ENCODE assay signal across 9 cellular contexts in the genomic region with DNA sequence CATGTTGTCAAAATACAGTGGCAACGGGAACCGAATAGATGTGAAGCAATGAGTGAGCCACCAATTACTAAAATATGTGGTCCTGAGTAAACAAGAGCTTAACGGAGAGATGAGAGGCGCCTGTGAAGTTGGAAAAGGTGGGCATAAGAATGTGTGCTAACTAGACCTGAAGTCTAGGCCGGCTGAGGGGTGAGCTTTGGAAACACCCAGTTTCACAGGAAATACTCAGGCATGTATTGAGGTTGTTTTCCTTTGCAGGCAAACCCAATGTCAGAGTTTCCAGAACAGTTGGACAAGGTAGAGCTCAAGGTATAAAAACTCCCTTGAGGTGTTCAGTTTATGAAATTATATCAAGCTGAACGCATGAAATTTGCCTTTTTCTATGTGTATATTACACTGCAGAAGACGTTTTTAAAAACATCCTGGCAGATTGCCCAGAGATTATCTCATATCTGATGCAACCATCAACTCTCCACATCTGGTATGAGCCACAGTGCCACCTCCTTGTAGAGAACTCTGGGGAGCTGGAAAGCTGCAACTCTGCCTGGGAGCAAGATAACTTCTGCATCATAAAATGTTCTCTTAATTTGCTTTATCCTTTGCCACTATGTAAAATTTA. TPM values are rescaled to one million over a fixed set of nuclear protein-coding genes. Genes with fewer than 3 reads are reported as not detected.
DNase-seq lines count a peak whose midpoint lies in the region; ATAC-seq and TF ChIP-seq lines count a peak whose summit lies in the region.
"Had no signal": no experiment of that assay in that cellular context is flagged by ENCODE, and none has a peak within 500 bp of the region (broad histone marks: within the 10 kb centered on the region; RNA-seq: fewer than 3 reads in every experiment).

No MANE protein-coding gene starts in this region.

- H3K9me3 ChIP-seq in HEK293 (ENCODE audit: control insufficient read depth, insufficient read depth, low read depth, low read length), result no peaks in the 10 kb centered on the region
- H3K9me3 ChIP-seq in Panc1 (ENCODE audit: control insufficient read depth, insufficient read depth, low read depth, low read length), result no peaks in the 10 kb centered on the region
- no peaks in the 10 kb centered on the region for H3K9me3 ChIP-seq in left lung

- H3K36me3 Mint-ChIP-seq in CD14-positive monocyte, result no peaks in the 10 kb centered on the region

- in situ Hi-C loops in Panc1 (cut with HindIII; ENCODE audit: low pct_unique_long_range_greater_than_20kb, low sequenced_read_pairs), result no loop called here

- H3K27ac Mint-ChIP-seq in CD14-positive monocyte, result peak overlapping the region in 6 of 7 donors; percentile 17 to 80 (median 33)
- H3K27ac Mint-ChIP-seq: dendritic cell treated with granulocyte-macrophage colony-stimulating factor and Interleukin-4, amounts not matched to agents 40 ng/mL and 50 ng/mL, for 4 days had no signal

- CTCF ChIA-PET in HEK293 (lab: Yijun Ruan, JAX), result interaction anchor here (0.6 to 1.2 kb wide), 2 partner anchors 422 to 1266 kb away, joined by 3 read pairs; a partner anchor contains a TSS
- CTCF ChIA-PET in Panc1 (lab: Charles Lee), result interaction anchor here (0.5 kb wide), 1 partner anchor 678 kb away, joined by 3 read pairs; no protein-coding TSS in a partner anchor

- intact Hi-C loops in CD14-positive monocyte (cut with micrococcal nuclease) (no loop called here), Panc1 (cut with micrococcal nuclease; ENCODE audit: unreplicated experiment) (no loop called here), left lung (cut with DNase I) (no loop called here)

- no peaks in the 10 kb centered on the region for H3K27me3 ChIP-seq in Panc1 (ENCODE audit: control insufficient read depth, insufficient read depth, low read length)
- H3K27me3 ChIP-seq in left lung, result no peaks in the 10 kb centered on the region

- POLR2A ChIA-PET in HEK293 (lab: Yijun Ruan, JAX) (interaction anchor here (0.6 to 0.9 kb wide), 2 partner anchors 307 to 322 kb away, joined by 3 to 4 read pairs; a partner anchor contains a TSS), Panc1 (lab: Charles Lee) (no interaction called here)

- H3K4me3 ChIP-seq in HEK293 (ENCODE audit: low read depth, low read length), result no peak overlapping the region
- no peak overlapping the region for H3K4me3 ChIP-seq in Panc1 (ENCODE audit: low read depth in 2 of 2, low read length in 2 of 2)
- no peak overlapping the region for H3K4me3 ChIP-seq in left lung

- H3K4me3 Mint-ChIP-seq in CD14-positive monocyte, result peak overlapping the region; percentile 1 to 6
- H3K4me3 Mint-ChIP-seq: dendritic cell treated with granulocyte-macrophage colony-stimulating factor and Interleukin-4, amounts not matched to agents 40 ng/mL and 50 ng/mL, for 4 days had no signal

- DNase-seq in CD14-positive monocyte (ENCODE audit: low spot score) (peak; percentile 59), Panc1 (ENCODE audit: low read depth, low spot score) (peak; percentile 55), epithelial cell of prostate (ENCODE audit: low read depth, low spot score) (peak; percentile 33), left lung (no peak), activated gamma-delta T cell treated with Interleukin-2 at 50 U/mL for 16 hours (no peak), GM20000 (ENCODE audit: low spot score) (no peak)

- H3K4me1 Mint-ChIP-seq in CD14-positive monocyte, result peaks cover 22% of the 10 kb centered on the region

- peaks cover 19% of the 10 kb centered on the region; the same call in 1 of the 2 replicates for H3K4me1 ChIP-seq in HEK293 (ENCODE audit: control insufficient read depth, insufficient read depth, low read length)
- H3K4me1 ChIP-seq in Panc1 (ENCODE audit: control insufficient read depth, insufficient read depth, low read length), result peaks cover 14% of the 10 kb centered on the region
- H3K4me1 ChIP-seq in left lung, result peaks cover 0 to 23% of the 10 kb centered on the region in 2 donors

- ATAC-seq in Panc1 (no peak), left lung (no peak), GM18868 (IDR thresholded peaks at IDR 0.05; ENCODE audit: unreplicated experiment) (no peak)

- peak overlapping the region; percentile 43; the same call in 1 of the 2 replicates for H3K27ac ChIP-seq in HEK293 (ENCODE audit: extremely low read depth, low read depth, low read length)
- H3K27ac ChIP-seq in Panc1 (ENCODE audit: low read length), result peak overlapping the region; percentile 51; the same call in 1 of the 2 replicates
- H3K27ac ChIP-seq in epithelial cell of prostate, result peak overlapping the region; percentile 65
- no peak overlapping the region for H3K27ac ChIP-seq in left lung

- H3K27me3 Mint-ChIP-seq in CD14-positive monocyte (ENCODE audit: low read depth in 3 of 3), result no peaks in the 10 kb centered on the region
- H3K27me3 Mint-ChIP-seq: dendritic cell treated with granulocyte-macrophage colony-stimulating factor and Interleukin-4, amounts not matched to agents 40 ng/mL and 50 ng/mL, for 4 days had no signal

- no peak for TF ChIP-seq CTCF in CD14-positive monocyte (IDR thresholded peaks at IDR 0.05)
- no peak for TF ChIP-seq CTCF in HEK293 (tag by site-specific recombination; IDR thresholded peaks at IDR 0.05)
- TF ChIP-seq CTCF in Panc1 (IDR thresholded peaks at IDR 0.05), result no peak
- no peak for TF ChIP-seq CTCF in left lung (IDR thresholded peaks at IDR 0.05)
- TF ChIP-seq CTCF in GM20000 (IDR thresholded peaks at IDR 0.05; ENCODE audit: extremely low read depth, missing control alignments), result no peak

- H3K9me3 Mint-ChIP-seq in CD14-positive monocyte, result peaks cover 0 to 2% (median 0%) of the 10 kb centered on the region in 7 donors
- H3K9me3 Mint-ChIP-seq: dendritic cell treated with granulocyte-macrophage colony-stimulating factor and Interleukin-4, amounts not matched to agents 40 ng/mL and 50 ng/mL, for 4 days had no signal

- no TSS peak for BruUV-seq in Panc1 (replicated peaks; lab: Mats Ljungman, UMichigan)

- no peaks in the 10 kb centered on the region for H3K36me3 ChIP-seq in HEK293 (ENCODE audit: control insufficient read depth in 2 of 2, insufficient read depth in 1 of 2, low read length in 2 of 2)
- no peaks in the 10 kb centered on the region for H3K36me3 ChIP-seq in Panc1 (ENCODE audit: control insufficient read depth, insufficient read depth, low read length)
- H3K36me3 ChIP-seq in left lung, result no peaks in the 10 kb centered on the region

TF ChIP-seq in HEK293, 187 proteins besides CTCF, POLR2A, EP300 and RAD21 (continues in another document):
- TF ChIP-seq PRDM1 (tag by site-specific recombination; IDR thresholded peaks at IDR 0.05), result no peak
- TF ChIP-seq, protein P1, sequence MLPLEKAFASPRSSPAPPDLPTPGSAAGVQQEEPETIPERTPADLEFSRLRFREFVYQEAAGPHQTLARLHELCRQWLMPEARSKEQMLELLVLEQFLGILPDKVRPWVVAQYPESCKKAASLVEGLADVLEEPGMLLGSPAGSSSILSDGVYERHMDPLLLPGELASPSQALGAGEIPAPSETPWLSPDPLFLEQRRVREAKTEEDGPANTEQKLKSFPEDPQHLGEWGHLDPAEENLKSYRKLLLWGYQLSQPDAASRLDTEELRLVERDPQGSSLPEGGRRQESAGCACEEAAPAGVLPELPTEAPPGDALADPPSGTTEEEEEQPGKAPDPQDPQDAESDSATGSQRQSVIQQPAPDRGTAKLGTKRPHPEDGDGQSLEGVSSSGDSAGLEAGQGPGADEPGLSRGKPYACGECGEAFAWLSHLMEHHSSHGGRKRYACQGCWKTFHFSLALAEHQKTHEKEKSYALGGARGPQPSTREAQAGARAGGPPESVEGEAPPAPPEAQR (tag by site-specific recombination; IDR thresholded peaks at IDR 0.05), result no peak
- 0 out of 2 replicates have a peak, but pooled peaks have one; percentile 20 for TF ChIP-seq ZNF558 (tag by site-specific recombination; IDR thresholded peaks at IDR 0.05)
- TF ChIP-seq ZNF366 (tag by site-specific recombination; conservative IDR thresholded peaks at IDR 0.05), result peak; percentile 50
- TF ChIP-seq, protein P2, sequence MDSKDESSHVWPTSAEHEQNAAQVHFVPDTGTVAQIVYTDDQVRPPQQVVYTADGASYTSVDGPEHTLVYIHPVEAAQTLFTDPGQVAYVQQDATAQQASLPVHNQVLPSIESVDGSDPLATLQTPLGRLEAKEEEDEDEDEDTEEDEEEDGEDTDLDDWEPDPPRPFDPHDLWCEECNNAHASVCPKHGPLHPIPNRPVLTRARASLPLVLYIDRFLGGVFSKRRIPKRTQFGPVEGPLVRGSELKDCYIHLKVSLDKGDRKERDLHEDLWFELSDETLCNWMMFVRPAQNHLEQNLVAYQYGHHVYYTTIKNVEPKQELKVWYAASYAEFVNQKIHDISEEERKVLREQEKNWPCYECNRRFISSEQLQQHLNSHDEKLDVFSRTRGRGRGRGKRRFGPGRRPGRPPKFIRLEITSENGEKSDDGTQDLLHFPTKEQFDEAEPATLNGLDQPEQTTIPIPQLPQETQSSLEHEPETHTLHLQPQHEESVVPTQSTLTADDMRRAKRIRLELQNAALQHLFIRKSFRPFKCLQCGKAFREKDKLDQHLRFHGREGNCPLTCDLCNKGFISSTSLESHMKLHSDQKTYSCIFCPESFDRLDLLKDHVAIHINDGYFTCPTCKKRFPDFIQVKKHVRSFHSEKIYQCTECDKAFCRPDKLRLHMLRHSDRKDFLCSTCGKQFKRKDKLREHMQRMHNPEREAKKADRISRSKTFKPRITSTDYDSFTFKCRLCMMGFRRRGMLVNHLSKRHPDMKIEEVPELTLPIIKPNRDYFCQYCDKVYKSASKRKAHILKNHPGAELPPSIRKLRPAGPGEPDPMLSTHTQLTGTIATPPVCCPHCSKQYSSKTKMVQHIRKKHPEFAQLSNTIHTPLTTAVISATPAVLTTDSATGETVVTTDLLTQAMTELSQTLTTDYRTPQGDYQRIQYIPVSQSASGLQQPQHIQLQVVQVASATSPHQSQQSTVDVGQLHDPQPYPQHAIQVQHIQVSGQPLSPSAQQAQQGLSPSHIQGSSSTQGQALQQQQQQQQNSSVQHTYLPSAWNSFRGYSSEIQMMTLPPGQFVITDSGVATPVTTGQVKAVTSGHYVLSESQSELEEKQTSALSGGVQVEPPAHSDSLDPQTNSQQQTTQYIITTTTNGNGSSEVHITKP (tag by site-specific recombination; IDR thresholded peaks at IDR 0.05), result peak; percentile 79
- 0 out of 2 replicates have a peak, but pooled peaks have one; percentile 32 for TF ChIP-seq ZNF394 (tag by site-specific recombination; IDR thresholded peaks at IDR 0.05; ENCODE audit: borderline replicate concordance)
- peak; percentile 43; the same call in 1 of the 2 replicates for TF ChIP-seq ZSCAN30 (tag by site-specific recombination; IDR thresholded peaks at IDR 0.05)

RNA-seq across cellular contexts. Expression of a gene that starts 3.9 kb away (rescaled TPM):
- 10 to 100 TPM; 10.1 to 17.8 TPM for polyA plus RNA-seq in CD14-positive monocyte
- total RNA-seq in Panc1 (2021; ENCODE audit: unreplicated experiment) (7.7 TPM), left lung (10 to 100 TPM; 11.3 to 13.4 TPM)
- polyA plus RNA-seq in Panc1 (2012; ENCODE audit: insufficient read length), result 7.9 TPM

Comparison
In these comparisons a context has a peak if more than half of its experiments do, and no peak if none do; other contexts are left out.
1. DNase-seq: peak in CD14-positive monocyte (single experiment), Panc1 (single experiment) and epithelial cell of prostate (single experiment); none in left lung (0 of 2), activated gamma-delta T cell treated with Interleukin-2 at 50 U/mL for 16 hours (single experiment) and GM20000 (single experiment).
2. H3K27ac ChIP-seq: peak in HEK293 (single experiment), Panc1 (single experiment) and epithelial cell of prostate (single experiment); none in left lung (0 of 2).